ENCODE assay signal across 9 cellular contexts in the genomic region with DNA sequence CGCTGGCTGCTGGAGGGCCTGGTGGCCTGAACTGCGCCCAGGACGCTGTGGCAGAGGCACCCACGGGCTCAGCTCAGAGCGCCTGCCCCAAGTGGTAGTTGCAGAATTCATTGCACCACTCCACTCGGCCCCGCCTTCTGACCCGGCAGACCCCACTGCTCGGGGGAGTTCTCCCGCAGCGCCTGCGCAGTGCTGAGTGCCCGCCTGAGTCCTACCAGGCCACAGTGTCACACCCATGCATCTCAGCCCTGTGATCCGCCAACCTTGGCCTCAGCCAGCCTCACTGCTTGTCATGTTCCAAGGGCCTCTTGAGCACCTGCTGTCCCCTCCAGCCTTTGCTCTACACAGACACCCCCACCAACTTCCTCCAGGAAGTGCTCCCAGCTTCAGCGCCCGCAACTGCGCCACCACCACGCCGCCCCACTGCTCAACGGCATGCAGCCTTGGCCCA. TPM values are rescaled to one million over a fixed set of nuclear protein-coding genes. Genes with fewer than 3 reads are reported as not detected.
DNase-seq lines count a peak whose midpoint lies in the region; ATAC-seq, FAIRE-seq and TF ChIP-seq lines count a peak whose summit lies in the region.
"Had no signal": no experiment of that assay in that cellular context is flagged by ENCODE, and none has a peak within 500 bp of the region (broad histone marks: within the 10 kb centered on the region; RNA-seq: fewer than 3 reads in every experiment).

No MANE protein-coding gene starts in this region.

- H2AFZ ChIP-seq in GM12878 (ENCODE audit: control insufficient read depth, low read depth, low read length) (no peak overlapping the region), H9 (ENCODE audit: low read length) (no peak overlapping the region)

- WGBS in GM12878 (ENCODE audit: insufficient coverage, insufficient replicate concordance, low lambda C conversion rate, missing lambda C conversion rate) = 35% methylated on average over 19 of the region's 20 CpGs
- WGBS in H9 (ENCODE audit: extremely low coverage, insufficient read length, low lambda C conversion rate) = no CpG with 5 or more reads among the region's 20 CpGs

- no peak overlapping the region for H2BK12ac ChIP-seq in H9 (ENCODE audit: insufficient read length, low read depth, low read length)

- CTCF ChIA-PET in GM12878 (lab: Yijun Ruan, JAX) = no interaction called here

- H4K20me1 ChIP-seq in GM12878 (ENCODE audit: control insufficient read depth, insufficient read depth) (no peaks in the 10 kb centered on the region), H9 (ENCODE audit: control insufficient read depth, insufficient read depth, insufficient read length) (no peaks in the 10 kb centered on the region)

- no peak for FAIRE-seq in GM12878 (lab: Jason Lieb, UNC)
- FAIRE-seq: H1 had no signal

- H3K23me2 ChIP-seq in H9 (ENCODE audit: insufficient read length, low read depth, low read length, poor library complexity, severe bottlenecking) = no peaks in the 10 kb centered on the region

- peaks cover 0 to 3% (median 2%) of the 10 kb centered on the region in 3 experiments; a peak in 3 of 7 replicates for H3K36me3 Mint-ChIP-seq in H9 (ENCODE audit: insufficient read depth in 1 of 3, low read depth in 3 of 3)

- no peak overlapping the region for H4K5ac ChIP-seq in H9 (ENCODE audit: insufficient read length, low read depth, low read length)

- BruUV-seq in GM12878 (replicated peaks; lab: Mats Ljungman, UMichigan) = no TSS peak

- H3K56ac ChIP-seq in H9 (ENCODE audit: insufficient read length, low read depth, low read length) = no peak overlapping the region

- no peak overlapping the region for H3K23ac ChIP-seq in H9 (ENCODE audit: insufficient read length, low read depth, low read length)

- no peak overlapping the region for H3K18ac ChIP-seq in H9 (ENCODE audit: insufficient read length, low read depth, low read length)

- no peak overlapping the region for H3T11ph ChIP-seq in H9 (ENCODE audit: low read length)

- H3K4me3 Mint-ChIP-seq in H9 = no peak overlapping the region

- no peak overlapping the region for H4K8ac ChIP-seq in H9 (replicated peaks; ENCODE audit: insufficient read length, low read depth, low read length)

- H3K4me2 ChIP-seq in GM12878 (ENCODE audit: control insufficient read depth, insufficient read depth) (no peak overlapping the region), H9 (ENCODE audit: insufficient read depth, insufficient read length, low read length) (no peak overlapping the region)

- H3K27ac Mint-ChIP-seq in H9 = no peak overlapping the region

- H3K14ac ChIP-seq in H9 (ENCODE audit: insufficient read depth, low read length) = no peak overlapping the region; the same call in 1 of the 2 replicates

- H3K36me3 ChIP-seq in GM12878 (ENCODE audit: control insufficient read depth in 2 of 2, insufficient read depth in 2 of 2, low read length in 1 of 2) = peaks cover 0 to 2% of the 10 kb centered on the region in 2 experiments; a peak in 2 of 4 replicates

- peak; percentile 39 for DNase-seq in T-helper 9 cell
- DNase-seq in GM12878 (ENCODE audit: low read depth, low spot score) = no peak
- DNase-seq in stimulated activated CD8-positive, alpha-beta memory T cell treated with anti-CD3 and anti-CD28 coated beads, Interleukin-15, amount 100 ng/mL, for 4 hours (ENCODE audit: low read depth in 2 of 2) = peak; percentile 40 to 41
- no peak for DNase-seq in H9
- DNase-seq in hepatic stellate cell (ENCODE audit: low spot score) = no peak

- no peak overlapping the region for H2BK15ac ChIP-seq in H9 (ENCODE audit: low read depth, low read length)

- peaks cover 7% of the 10 kb centered on the region for H3K27me3 Mint-ChIP-seq in H9 (ENCODE audit: low read depth)

- no peak overlapping the region for H3K4ac ChIP-seq in H9 (ENCODE audit: low read depth, low read length)

- in situ Hi-C loops in GM12878 (cut with MboI) = no loop called here

- H3K4me1 Mint-ChIP-seq in H9 = peaks cover 4 to 6% of the 10 kb centered on the region in 2 experiments; a peak in 3 of 4 replicates

- no peaks in the 10 kb centered on the region for H3K4me1 ChIP-seq in GM12878 (ENCODE audit: control insufficient read depth, insufficient read depth, low read length)
- H3K4me1 ChIP-seq in H9 (ENCODE audit: insufficient read depth, low read length) = no peaks in the 10 kb centered on the region

- SMC1A ChIA-PET in GM12878 (lab: Charles Lee; ENCODE audit: uncharacterized antibody, unreplicated experiment) = no interaction called here

- H3K79me1 ChIP-seq in H9 (ENCODE audit: insufficient read depth, low read depth, low read length, poor library complexity, severe bottlenecking) = no peaks in the 10 kb centered on the region

- no peak for TF ChIP-seq CTCF in GM12878 (IDR thresholded peaks at IDR 0.05 in 2 of 3, conservative IDR thresholded peaks at IDR 0.05 in 1 of 3; ENCODE audit: control insufficient read depth in 2 of 3, extremely low read depth in 1 of 3, insufficient read depth in 1 of 3, low read depth in 3 of 3, low read length in 3 of 3)
- no peak for TF ChIP-seq CTCF in H9 (conservative IDR thresholded peaks at IDR 0.05)

- H3K9me3 Mint-ChIP-seq in H9 = no peaks in the 10 kb centered on the region

- H3K9ac ChIP-seq in GM12878 (ENCODE audit: control insufficient read depth, insufficient read depth, low read length) = no peak overlapping the region
- H3K9ac ChIP-seq in H9 (ENCODE audit: extremely low read depth, insufficient read length, low read length) = no peak overlapping the region

- H2BK120ac ChIP-seq in H9 (ENCODE audit: low read depth, low read length, poor library complexity, severe bottlenecking) = no peak overlapping the region

- no peak overlapping the region for H4K91ac ChIP-seq in H9 (ENCODE audit: insufficient read length, low read depth, low read length)

- H2BK5ac ChIP-seq in H9 (ENCODE audit: insufficient read length, low read length) = no peak overlapping the region

- H3K27me3 ChIP-seq in GM12878 (replicated peaks in 1 of 2; ENCODE audit: control insufficient read depth in 2 of 2, insufficient read depth in 2 of 2, low read length in 1 of 2) (no peaks in the 10 kb centered on the region), H9 (ENCODE audit: insufficient read depth, low read length) (no peaks in the 10 kb centered on the region)

- intact Hi-C loops in GM12878 (cut with micrococcal nuclease; ENCODE audit: unreplicated experiment) = loop anchor here (1.0 kb wide), 1 partner anchor 46 kb away; no protein-coding TSS in a partner anchor

- no peak overlapping the region for H3K4me3 ChIP-seq in GM12878

- no peak overlapping the region for H2BK20ac ChIP-seq in H9 (ENCODE audit: low read depth, low read length, poor library complexity, severe bottlenecking)

- H3K79me2 ChIP-seq in GM12878 (ENCODE audit: control insufficient read depth, insufficient read depth, low read length) (no peaks in the 10 kb centered on the region), H9 (ENCODE audit: insufficient read depth, low read length) (no peaks in the 10 kb centered on the region)

- H3K9me3 ChIP-seq in GM12878 (replicated peaks; ENCODE audit: control insufficient read depth, insufficient read depth, low read length) = no peaks in the 10 kb centered on the region
- no peaks in the 10 kb centered on the region for H3K9me3 ChIP-seq in H9 (ENCODE audit: control insufficient read depth, low read depth, low read length)

- RAD21 ChIA-PET in GM12878 (lab: Charles Lee; ENCODE audit: unreplicated experiment) = no interaction called here

- ATAC-seq in GM19395 (IDR thresholded peaks at IDR 0.05; ENCODE audit: unreplicated experiment) = peak; percentile 46
- peak; percentile 37 for ATAC-seq in GM12878
- no peak for ATAC-seq in esophagus mucosa
- no peak for ATAC-seq in GM21529 (IDR thresholded peaks at IDR 0.05; ENCODE audit: unreplicated experiment)

- H2AK5ac ChIP-seq in H9 (ENCODE audit: insufficient read length, low read length) = no peak overlapping the region

- TF ChIP-seq EP300 in GM12878 (IDR thresholded peaks at IDR 0.05; ENCODE audit: borderline replicate concordance in 1 of 2, control insufficient read depth in 1 of 2, low read depth in 2 of 2, low read length in 2 of 2) = no peak

- TF ChIP-seq RAD21 in GM12878 (IDR thresholded peaks at IDR 0.05; ENCODE audit: insufficient read depth, low read depth, low read length) = no peak

- POLR2A ChIA-PET in GM12878 (lab: Charles Lee) = interaction anchor here (0.5 kb wide), 1 partner anchor 88 kb away, joined by 4 read pairs; no protein-coding TSS in a partner anchor

- no peak overlapping the region for H3K27ac ChIP-seq in GM12878 (ENCODE audit: control insufficient read depth, insufficient read depth)
- no peak overlapping the region for H3K27ac ChIP-seq in H9 (ENCODE audit: insufficient read length, low read depth, low read length)

- peak; percentile 52; the same call in 1 of the 2 replicates for TF ChIP-seq POLR2A in GM12878 (IDR thresholded peaks at IDR 0.05; ENCODE audit: low read depth, low read length)

TF ChIP-seq in GM12878, 131 proteins besides CTCF, POLR2A, EP300 and RAD21:
- TF ChIP-seq HDAC6 (IDR thresholded peaks at IDR 0.05; ENCODE audit: unreplicated experiment) (no peak), NR2F1 (conservative IDR thresholded peaks at IDR 0.05) (0 out of 2 replicates have a peak, but pooled peaks have one; percentile 11)

RNA-seq across cellular contexts. Expression of a gene that starts 12.2 kb away (rescaled TPM):
- 1.4 and 2.3 TPM in 2 replicates for total RNA-seq in GM12878 (2013; cell fraction: nucleolus; rRNA removed)
- total RNA-seq in GM12878 (2014; rRNA removed) (0.87 and 1.1 TPM in 2 replicates), GM12878 (2014; rRNA removed; fragmentation: Illumina TruSeq; extraction: Trizol) (0.05 and 0.45 TPM in 2 replicates), GM12878 (2021) (1.8 and 2.5 TPM in 2 replicates), H9 (2021) (0.59 and 0.72 TPM in 2 replicates), esophagus mucosa (51.5 TPM)
- polyA plus RNA-seq in GM12878 (2011; ENCODE audit: low read depth) = not detected
- polyA plus RNA-seq in GM12878 (2011; rRNA removed) (0.07 TPM in 1 of 2 replicates, not detected in the other), GM12878 (2014; fragmentation: Illumina TruSeq; extraction: Trizol) (0.01 and 0.03 TPM in 2 replicates), GM12878 (2014; fragmentation: Nextera tagmentation; extraction: Ambion mirVana) (under 1 TPM in 1 of 2 experiments, not detected in 1; 0.62 TPM), GM12878 (2014; rRNA removed) (0.26 and 0.66 TPM in 2 replicates), GM12878 (2016; fragmentation: Nextera tagmentation; extraction: Ambion mirVana) (under 1 TPM; 0.06 to 0.52 TPM)
- 0.04 and 0.07 TPM in 2 replicates for polyA plus RNA-seq in GM12878 (2011; cell fraction: cytosol; rRNA removed)
- 0.19 and 0.51 TPM in 2 replicates for polyA plus RNA-seq in GM12878 (2011; cell fraction: nucleus; rRNA removed)
- 0.51 and 0.80 TPM in 2 replicates for polyA plus RNA-seq in GM12878 (2012)
- 0.10 TPM in 1 of 2 replicates, not detected in the other for polyA minus RNA-seq in GM12878 (2011; rRNA and poly(A)+ RNA removed)
- polyA minus RNA-seq in GM12878 (2011; cell fraction: cytosol; rRNA and poly(A)+ RNA removed) = not detected in 2 replicates
- 0.10 and 0.24 TPM in 2 replicates for polyA minus RNA-seq in GM12878 (2011; cell fraction: nucleus; rRNA and poly(A)+ RNA removed)

Comparison
In these comparisons a context has a peak if more than half of its experiments do, and no peak if none do; other contexts are left out.
1. ATAC-seq: peak in GM19395 (single experiment) and GM12878 (single experiment); none in esophagus mucosa (single experiment) and GM21529 (single experiment).
2. DNase-seq: peak in T-helper 9 cell (single experiment) and stimulated activated CD8-positive, alpha-beta memory T cell treated with anti-CD3 and anti-CD28 coated beads, Interleukin-15, amount 100 ng/mL, for 4 hours (2 of 2); none in GM12878 (single experiment), H9 (single experiment) and hepatic stellate cell (single experiment).
3. RNA of a gene that starts 12.2 kb away (total RNA-seq): 51.5 TPM in esophagus mucosa (single experiment); 0.05 to 2.5 TPM in GM12878 and 0.59 to 0.72 TPM in H9; every median in the first group is over 10 times any median in the second.